ENCODE assay signal across 2 cellular contexts in the genomic region with DNA sequence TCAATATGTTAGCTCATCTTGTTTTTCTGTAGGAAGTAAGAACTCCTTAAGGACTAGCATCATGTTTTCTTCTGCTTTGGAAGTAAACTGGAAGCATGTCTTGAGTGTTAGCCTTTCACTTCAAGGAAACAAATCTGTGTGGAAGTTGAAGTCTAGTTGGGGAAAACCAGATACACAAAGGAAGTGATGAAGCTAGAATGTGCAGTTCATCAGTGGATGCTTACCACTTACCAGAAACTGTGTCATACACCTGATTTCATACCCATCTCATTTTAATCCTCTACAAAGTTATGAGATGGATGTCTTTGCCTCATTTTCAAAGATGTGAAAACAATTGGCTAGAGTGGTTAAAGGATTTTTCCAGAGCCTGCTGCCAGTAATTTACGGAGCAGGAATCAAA.
TF ChIP-seq lines count a peak whose summit lies in the region.

No MANE protein-coding gene starts in this region.

TF ChIP-seq in A549, 52 proteins besides CTCF, POLR2A, EP300 and RAD21 (continued from another document):
- TF ChIP-seq, protein P1, sequence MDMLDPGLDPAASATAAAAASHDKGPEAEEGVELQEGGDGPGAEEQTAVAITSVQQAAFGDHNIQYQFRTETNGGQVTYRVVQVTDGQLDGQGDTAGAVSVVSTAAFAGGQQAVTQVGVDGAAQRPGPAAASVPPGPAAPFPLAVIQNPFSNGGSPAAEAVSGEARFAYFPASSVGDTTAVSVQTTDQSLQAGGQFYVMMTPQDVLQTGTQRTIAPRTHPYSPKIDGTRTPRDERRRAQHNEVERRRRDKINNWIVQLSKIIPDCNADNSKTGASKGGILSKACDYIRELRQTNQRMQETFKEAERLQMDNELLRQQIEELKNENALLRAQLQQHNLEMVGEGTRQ (IDR thresholded peaks at IDR 0.05): no peak
- no peak for TF ChIP-seq HEYL (CRISPR knock-in tag; IDR thresholded peaks at IDR 0.05)
- TF ChIP-seq SMC3 (IDR thresholded peaks at IDR 0.05): no peak
- TF ChIP-seq RFX5 (IDR thresholded peaks at IDR 0.05): no peak

TF ChIP-seq in IMR-90, 13 proteins besides CTCF, POLR2A, EP300 and RAD21 (continued from another document):
- TF ChIP-seq RFX5 (IDR thresholded peaks at IDR 0.05; ENCODE audit: low read depth, low read length): no peak
- no peak for TF ChIP-seq BHLHE40 (IDR thresholded peaks at IDR 0.05; ENCODE audit: low read depth, low read length)
- TF ChIP-seq FOS (IDR thresholded peaks at IDR 0.05; ENCODE audit: low read depth, low read length): no peak
- no peak for TF ChIP-seq RCOR1 (IDR thresholded peaks at IDR 0.05; ENCODE audit: insufficient replicate concordance, low read length)
- no peak for TF ChIP-seq MAZ (IDR thresholded peaks at IDR 0.05; ENCODE audit: borderline replicate concordance, low read depth, low read length)
- TF ChIP-seq NFE2L2 (IDR thresholded peaks at IDR 0.05; ENCODE audit: low read depth, low read length): no peak
- no peak for TF ChIP-seq CHD1 (IDR thresholded peaks at IDR 0.05; ENCODE audit: low read depth, low read length)
- TF ChIP-seq, protein P1 (IDR thresholded peaks at IDR 0.05; ENCODE audit: low read depth, low read length): no peak
- TF ChIP-seq MXI1 (IDR thresholded peaks at IDR 0.05; ENCODE audit: borderline replicate concordance, low read depth, low read length): no peak
- TF ChIP-seq CEBPB (IDR thresholded peaks at IDR 0.05; ENCODE audit: low read depth, low read length): no peak
